In the genomic region with DNA sequence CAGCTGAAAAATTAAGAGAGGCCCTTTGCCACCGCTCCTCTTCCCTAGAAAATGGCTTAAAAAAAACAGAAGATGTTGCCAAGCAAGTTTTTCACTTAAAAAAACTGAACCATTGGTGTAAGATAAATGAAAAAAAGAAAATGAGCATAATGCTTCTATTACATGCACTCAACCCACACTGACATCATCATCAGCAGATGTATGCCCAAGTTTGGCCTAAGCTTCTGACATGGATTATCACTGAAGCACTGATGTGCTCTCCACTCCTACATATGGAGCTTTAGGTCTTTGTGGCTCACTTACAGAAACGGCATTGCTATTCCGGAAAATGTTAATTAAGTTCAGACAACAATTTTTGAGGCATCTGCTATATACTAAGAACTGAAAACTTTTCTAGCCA, we compare ENCODE assay signal across 31 cellular contexts. TPM values are rescaled to one million over a fixed set of nuclear protein-coding genes. Genes with fewer than 3 reads are reported as not detected.
"Had no signal": no experiment of that assay in that cellular context is flagged by ENCODE, and none has a peak within 500 bp of the region (broad histone marks: within the 10 kb centered on the region; RNA-seq: fewer than 3 reads in every experiment).

No MANE protein-coding gene starts in this region.

- H3K27ac ChIP-seq: ascending aorta, body of pancreas, breast epithelium, Peyer's patch, SJSA1 had no signal

- H3K9me2 ChIP-seq: SK-N-SH had no signal

- H3K9ac ChIP-seq: SK-N-SH had no signal

- H3K4me2 ChIP-seq: SK-N-SH had no signal

- DNase-seq: activated CD4-positive, alpha-beta T cell treated with anti-CD3 and anti-CD28 coated beads, Interleukin-2, amount 10 ng/mL, durations not matched to agents 24 days and 14 days; activated CD4-positive, alpha-beta T cell treated with anti-CD3 and anti-CD28 coated beads, Interleukin-2, amount 50 U/mL, for 4 hours; activated CD8-positive, alpha-beta T cell treated with anti-CD3 and anti-CD28 coated beads for 36 hours; activated effector memory CD4-positive, alpha-beta T cell treated with anti-CD3 and anti-CD28 coated beads, Interleukin-2, amount 50 U/mL, for 16 hours; activated naive CD4-positive, alpha-beta T cell; activated naive CD4-positive, alpha-beta T cell treated with anti-CD3 and anti-CD28 coated beads, Interleukin-2, amount 50 U/mL, for 16 hours; activated naive CD8-positive, alpha-beta T cell treated with anti-CD3 and anti-CD28 coated beads for 36 hours; activated T-cell treated with anti-CD3 and anti-CD28 coated beads, Interleukin-2, amount 50 U/mL, for 1 hour; activated T-cell treated with anti-CD3 and anti-CD28 coated beads, Interleukin-2, amount 50 U/mL, for 72 hours; amniotic stem cell; body of pancreas; NCI-H1105; NCI-H1417 treated with DMSO at 0.1 percent for 48 hours; NCI-H1694 treated with DMSO at 0.1 percent for 48 hours; NCI-H2029; NCI-H345; NCI-H510A; NCI-H69; NK-92 treated with Interleukin-12 subunit alpha and Interleukin-12 subunit beta, amount 100 ng/mL, for 24 hours; PC-3; Peyer's patch; RPMI8226; SHP77 treated with DMSO at 0.1 percent for 48 hours; SK-N-SH had no signal

- ATAC-seq: activated CD8-positive, alpha-beta T cell treated with anti-CD3 and anti-CD28 coated beads for 36 hours; activated T-cell treated with anti-CD3 and anti-CD28 coated beads, Interleukin-2, amount 50 U/mL, for 72 hours; activated T-helper 17 cell treated with anti-CD3 and anti-CD28 coated beads, Interleukin-2, amount 50 U/mL, for 72 hours; body of pancreas; PC-3 had no signal

- H3K4me1 ChIP-seq: ascending aorta, body of pancreas, breast epithelium, Peyer's patch had no signal

- H3K27me3 ChIP-seq: ascending aorta, Peyer's patch, SJSA1 had no signal

- H3K4me3 ChIP-seq: ascending aorta, body of pancreas, breast epithelium, Peyer's patch, SJSA1 had no signal

- H3K9me3 ChIP-seq: ascending aorta, body of pancreas, breast epithelium, Peyer's patch, SJSA1, SK-N-SH had no signal

- H3K36me3 ChIP-seq: ascending aorta, breast epithelium, Peyer's patch, SJSA1 had no signal

RNA-seq across cellular contexts. Expression of gene RXFP2, which starts 7.9 kb away (rescaled TPM):
- total RNA-seq: activated CD4-positive, alpha-beta T cell treated with anti-CD3 and anti-CD28 coated beads, Interleukin-2, amount 10 ng/mL, durations not matched to agents 24 days and 14 days; activated CD8-positive, alpha-beta memory T cell treated with anti-CD3 and anti-CD28 coated beads for 36 hours; activated CD8-positive, alpha-beta T cell treated with anti-CD3 and anti-CD28 coated beads for 36 hours; activated naive CD8-positive, alpha-beta T cell treated with anti-CD3 and anti-CD28 coated beads for 36 hours; activated T-cell treated with anti-CD3 and anti-CD28 coated beads, Interleukin-2, amount 50 U/mL, for 72 hours; activated T-helper 17 cell treated with anti-CD3 and anti-CD28 coated beads, Interleukin-2, amount 50 U/mL, for 72 hours; ascending aorta; body of pancreas; cardiac septum; MCF 10A; PC-3; Peyer's patch had no signal
